Comparison of ENCODE assay signal across 8 cellular contexts in the genomic region with DNA sequence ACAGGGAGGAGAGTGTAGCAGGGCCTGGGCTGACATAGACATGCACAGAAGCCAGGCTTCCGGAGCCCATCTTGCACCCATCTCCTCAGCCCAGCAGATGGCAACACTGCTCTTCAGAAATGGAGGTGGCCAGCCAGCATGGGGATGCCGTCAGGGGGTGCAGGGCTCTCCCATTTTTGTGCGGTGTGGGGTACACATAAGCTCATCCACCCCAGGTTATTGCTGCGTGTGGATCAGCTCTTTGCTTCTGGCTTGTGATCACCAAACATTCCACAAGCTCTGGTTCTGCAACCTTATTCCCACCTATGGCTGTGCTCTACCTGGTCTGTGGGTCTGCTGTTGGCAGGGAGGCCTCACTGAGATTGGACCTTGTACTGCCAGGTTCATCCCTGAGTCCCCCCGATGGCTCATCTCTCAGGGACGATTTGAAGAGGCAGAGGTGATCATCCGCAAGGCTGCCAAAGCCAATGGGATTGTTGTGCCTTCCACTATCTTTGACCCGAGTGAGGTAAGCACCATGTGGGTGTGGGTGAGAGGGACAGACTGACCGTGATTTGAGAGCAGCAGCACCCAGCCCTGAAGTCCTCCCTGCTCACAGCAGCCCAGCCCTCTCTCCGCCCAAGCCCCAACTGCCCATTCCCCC. TPM values are rescaled to one million over a fixed set of nuclear protein-coding genes. Genes with fewer than 3 reads are reported as not detected.
DNase-seq lines count a peak whose midpoint lies in the region; ATAC-seq and TF ChIP-seq lines count a peak whose summit lies in the region.

No MANE protein-coding gene starts in this region.

- peak overlapping the region; percentile 68 for H2AFZ ChIP-seq in DND-41 (ENCODE audit: low read depth, low read length)

- 0 out of 2 replicates have a peak overlapping the region, but pooled peaks have one; percentile 17 for H3K9ac ChIP-seq in DND-41 (ENCODE audit: low read depth, low read length)

- intact Hi-C loops in heart right ventricle (cut with DNase I) = loop anchor here (1.0 to 10.0 kb wide), 14 partner anchors 24 to 498 kb away; partner anchors contain the start of genes IL3 (in 1 of the 10) and SOWAHA (in 1 of the 10)

- ATAC-seq in DND-41 (ENCODE audit: insufficient read depth, low read depth) = peak; percentile 87
- peak; percentile 83 for ATAC-seq in GM21390 (IDR thresholded peaks at IDR 0.05; ENCODE audit: unreplicated experiment)
- peak; percentile 76 to 94 (median 88) for ATAC-seq in heart right ventricle

- 28 to 36% methylated on average over 10 of the region's 10 CpGs for WGBS in heart right ventricle, 2 donors

- no peaks in the 10 kb centered on the region for H3K79me2 ChIP-seq in DND-41 (ENCODE audit: insufficient read depth, low read length)

- H3K4me2 ChIP-seq in DND-41 (ENCODE audit: insufficient read depth, low read length) = peak overlapping the region; percentile 23; the same call in 1 of the 2 replicates

- DNase-seq in DND-41 = peak; percentile 83
- DNase-seq in HuH-7 (ENCODE audit: low spot score) = peak; percentile 63
- DNase-seq in T follicular helper cell (ENCODE audit: low read depth) = peak; percentile 67
- peak; percentile 51 for DNase-seq in activated naive CD8-positive, alpha-beta T cell treated with anti-CD3 and anti-CD28 coated beads, Interleukin-2, amount 50 U/mL, for 16 hours (ENCODE audit: low read depth, low spot score)
- peak; percentile 65 to 77 for DNase-seq in heart right ventricle
- DNase-seq in putamen (ENCODE audit: low spot score) = peak; percentile 68
- no peak for DNase-seq in NCI-H2029 treated with DMSO at 0.1 percent for 48 hours (lab: John Stamatoyannopoulos, UW)

- H3K4me3 ChIP-seq in DND-41 (ENCODE audit: low read depth in 1 of 2, low read length in 2 of 2) (no peak overlapping the region), heart right ventricle (no peak overlapping the region)

- H3K27ac ChIP-seq in DND-41 (ENCODE audit: low read length) (peak overlapping the region; percentile 60), heart right ventricle (peak overlapping the region in 9 of 10 donors; percentile 70 to 95 (median 85))

- H3K36me3 ChIP-seq in DND-41 (ENCODE audit: insufficient read depth, low read length) (no peaks in the 10 kb centered on the region), heart right ventricle (peaks cover 0 to 15% (median 0%) of the 10 kb centered on the region in 9 donors)

- H4K20me1 ChIP-seq in DND-41 (ENCODE audit: insufficient read depth, low read length) = no peaks in the 10 kb centered on the region

- H3K27me3 ChIP-seq in DND-41 (ENCODE audit: insufficient read depth, low read length, poor library complexity) (no peaks in the 10 kb centered on the region), heart right ventricle (no peaks in the 10 kb centered on the region)

- H3K4me1 ChIP-seq in DND-41 (ENCODE audit: insufficient read depth, low read length) (peaks cover 29% of the 10 kb centered on the region), heart right ventricle (peaks cover 18 to 68% (median 58%) of the 10 kb centered on the region in 9 donors)

- TF ChIP-seq CTCF in DND-41 (IDR thresholded peaks at IDR 0.05; ENCODE audit: borderline replicate concordance, extremely low read depth, low read length, poor library complexity, severe bottlenecking) (peak; percentile 97), heart right ventricle (IDR thresholded peaks at IDR 0.05) (peak; percentile 66 to 93 (median 87))

- H3K9me3 ChIP-seq in DND-41 (ENCODE audit: insufficient read depth, low read length, severe bottlenecking) (no peaks in the 10 kb centered on the region), heart right ventricle (no peaks in the 10 kb centered on the region)

RNA-seq across cellular contexts. Expression of gene SLC22A5, which starts 17.3 kb away (rescaled TPM):
- total RNA-seq in heart right ventricle = 10 to 100 TPM; 10.3 to 36.8 (median 12.5) TPM
- 10 to 100 TPM; 21.2 to 21.8 TPM for polyA plus RNA-seq in heart right ventricle
